26 cellular contexts compared by ENCODE assay signal in genomic region chr16:49409121-49409520, GRCh38. TPM values are rescaled to one million over a fixed set of nuclear protein-coding genes. Genes with fewer than 3 reads are reported as not detected.
"Had no signal": no experiment of that assay in that cellular context is flagged by ENCODE, and none has a peak within 500 bp of the region (broad histone marks: within the 10 kb centered on the region; RNA-seq: fewer than 3 reads in every experiment).

No MANE protein-coding gene starts in this region.

- H2AFZ ChIP-seq: PC-9 had no signal

- H3K27me3 ChIP-seq: MG63, Peyer's patch, SJSA1 had no signal

- DNase-seq: IMR-90, Karpas-422, KG1, MG63, NCI-H1092 treated with DMSO at 0.1 percent for 48 hours, NCI-H1436, NCI-H187, NCI-H2029, NCI-H2081 treated with DMSO at 0.1 percent for 48 hours, NCI-H2171, NCI-H226, NCI-H446, NCI-H510A, NCI-H524 treated with DMSO at 0.1 percent for 48 hours, NCI-H69, NCI-H774, PC-9, Right ventricle myocardium superior, SIG-M5 had no signal

- H3K36me3 ChIP-seq: MG63, Peyer's patch, SJSA1 had no signal

- H3K4me2 ChIP-seq: PC-9 had no signal

- H3K4me1 ChIP-seq: SJSA1 had no signal

- H3K9me3 ChIP-seq: MG63, Peyer's patch, SJSA1 had no signal

- H3K27ac ChIP-seq: PC-9, Peyer's patch, SJSA1, SK-N-MC had no signal

- H3K4me3 ChIP-seq: MG63, PC-9, Peyer's patch, SJSA1, SK-N-MC had no signal

RNA-seq across cellular contexts. Expression of gene C16orf78, which starts 35.5 kb away (rescaled TPM):
- total RNA-seq: HepG2, HT1080, IMR-90, OCI-LY7, PC-9, Peyer's patch, Right ventricle myocardium superior, RPMI7951, SJSA1 had no signal
- polyA plus RNA-seq: HepG2, IMR-90 had no signal
